In genomic region chr3:165807937-165808336, GRCh38 we compare ENCODE assay signal across 4 cellular contexts. TPM values are rescaled to one million over a fixed set of nuclear protein-coding genes. Genes with fewer than 3 reads are reported as not detected.
"Had no signal": no experiment of that assay in that cellular context is flagged by ENCODE, and none has a peak within 500 bp of the region (broad histone marks: within the 10 kb centered on the region; RNA-seq: fewer than 3 reads in every experiment).

No MANE protein-coding gene starts in this region.

RNA-seq across cellular contexts. Expression of gene BCHE, which starts 29.3 kb away (rescaled TPM):
- total RNA-seq: OCI-LY7, SJSA1, T-cell had no signal
- polyA plus RNA-seq: SK-N-SH had no signal
